In genomic region chr4:121823505-121824170, GRCh38 we compare ENCODE assay signal across 1 cellular context.
TF ChIP-seq lines count a peak whose summit lies in the region.

CCNA2 (minus strand) TSS chr4:121823883; CDS start chr4:121823628, 255 bp downstream.

TF ChIP-seq in HepG2, 621 proteins besides CTCF, POLR2A, EP300 and RAD21 (continued from another document):
- peak; percentile 47; the same call in 1 of the 2 replicates for TF ChIP-seq AFF4 (CRISPR knock-in tag; IDR thresholded peaks at IDR 0.05)
- no peak for TF ChIP-seq PHB2 (IDR thresholded peaks at IDR 0.05; ENCODE audit: partially characterized antibody)
- no peak for TF ChIP-seq DMTF1 (CRISPR knock-in tag; IDR thresholded peaks at IDR 0.05)
- TF ChIP-seq BRD4 (CRISPR knock-in tag; IDR thresholded peaks at IDR 0.05): peak; percentile 67; the same call in 1 of the 2 replicates
- peak; percentile 81; the same call in 1 of the 2 replicates for TF ChIP-seq ZNF563 (CRISPR knock-in tag; IDR thresholded peaks at IDR 0.05)
- TF ChIP-seq GRHL1 (CRISPR knock-in tag; conservative IDR thresholded peaks at IDR 0.05): no peak
- TF ChIP-seq MEF2D (CRISPR knock-in tag; IDR thresholded peaks at IDR 0.05): no peak
- no peak for TF ChIP-seq ZNF329 (CRISPR knock-in tag; IDR thresholded peaks at IDR 0.05; ENCODE audit: low read depth)
- no peak for TF ChIP-seq HNRNPK (IDR thresholded peaks at IDR 0.05; ENCODE audit: low read depth, low read length, poor library complexity, severe bottlenecking)
- TF ChIP-seq TAF15 (IDR thresholded peaks at IDR 0.05; ENCODE audit: low read depth, low read length, poor library complexity, severe bottlenecking): peak; percentile 44
- no peak for TF ChIP-seq SYNCRIP (IDR thresholded peaks at IDR 0.05; ENCODE audit: insufficient read depth, low read depth, low read length)
- no peak for TF ChIP-seq CBX2 (IDR thresholded peaks at IDR 0.05; ENCODE audit: low read depth, low read length)
- no peak for TF ChIP-seq CBX2 (CRISPR knock-in tag; IDR thresholded peaks at IDR 0.05; ENCODE audit: low read depth)
- 0 out of 2 replicates have a peak, but pooled peaks have one; percentile 26 for TF ChIP-seq TP53 (CRISPR knock-in tag; conservative IDR thresholded peaks at IDR 0.05)
- peak; percentile 99 for TF ChIP-seq SIN3B (IDR thresholded peaks at IDR 0.05; ENCODE audit: low read length)
- no peak for TF ChIP-seq RNF2 (conservative IDR thresholded peaks at IDR 0.05; ENCODE audit: low read depth)
- no peak for TF ChIP-seq SNAPC4 (CRISPR knock-in tag; IDR thresholded peaks at IDR 0.05)
- TF ChIP-seq FOXK2 (IDR thresholded peaks at IDR 0.05): no peak
- no peak for TF ChIP-seq RBM22 (optimal IDR thresholded peaks at IDR 0.05; ENCODE audit: low read length)
- TF ChIP-seq SP5 (CRISPR knock-in tag; IDR thresholded peaks at IDR 0.05; ENCODE audit: borderline replicate concordance, low read depth): peak; percentile 68
- TF ChIP-seq KDM6A (CRISPR knock-in tag; IDR thresholded peaks at IDR 0.05; ENCODE audit: low read depth): no peak; the same call in 1 of the 2 replicates
- no peak for TF ChIP-seq ZSCAN9 (CRISPR knock-in tag; IDR thresholded peaks at IDR 0.05; ENCODE audit: borderline replicate concordance)
- no peak for TF ChIP-seq ZNF7 (CRISPR knock-in tag; IDR thresholded peaks at IDR 0.05)
- peak; percentile 92 for TF ChIP-seq ZNF589 (CRISPR knock-in tag; conservative IDR thresholded peaks at IDR 0.05)
- no peak for TF ChIP-seq ZNF180 (CRISPR knock-in tag; IDR thresholded peaks at IDR 0.05; ENCODE audit: borderline replicate concordance, low read depth)
- TF ChIP-seq ZC3H13 (CRISPR knock-in tag; IDR thresholded peaks at IDR 0.05): peak; percentile 91; the same call in 1 of the 2 replicates
- TF ChIP-seq CSRNP1 (CRISPR knock-in tag; IDR thresholded peaks at IDR 0.05): peak; percentile 69; the same call in 1 of the 2 replicates
- TF ChIP-seq ZNF652 (CRISPR knock-in tag; IDR thresholded peaks at IDR 0.05; ENCODE audit: borderline replicate concordance, low read depth): peak; percentile 62; the same call in 1 of the 2 replicates
- peak; percentile 87 for TF ChIP-seq SP4 (CRISPR knock-in tag; IDR thresholded peaks at IDR 0.05)
- TF ChIP-seq FUBP1 (CRISPR knock-in tag; IDR thresholded peaks at IDR 0.05; ENCODE audit: borderline replicate concordance): no peak
- no peak for TF ChIP-seq SP140L (CRISPR knock-in tag; IDR thresholded peaks at IDR 0.05; ENCODE audit: borderline replicate concordance)
- no peak for TF ChIP-seq JARID2 (CRISPR knock-in tag; IDR thresholded peaks at IDR 0.05; ENCODE audit: insufficient replicate concordance)
- peak; percentile 67; the same call in 1 of the 2 replicates for TF ChIP-seq ZNF160 (CRISPR knock-in tag; IDR thresholded peaks at IDR 0.05)
- TF ChIP-seq ASH2L (IDR thresholded peaks at IDR 0.05; ENCODE audit: insufficient read length, low read depth, low read length): peak; percentile 70
